Comparison of ENCODE assay signal across 12 cellular contexts in genomic region chr17:71828182-71828596, GRCh38.
DNase-seq lines count a peak whose midpoint lies in the region; ATAC-seq and TF ChIP-seq lines count a peak whose summit lies in the region.
"Had no signal": no experiment of that assay in that cellular context is flagged by ENCODE, and none has a peak within 500 bp of the region (broad histone marks: within the 10 kb centered on the region; RNA-seq: fewer than 3 reads in every experiment).

No MANE protein-coding gene starts in this region.

- H3K36me3 ChIP-seq in endodermal cell (ENCODE audit: control insufficient read depth, insufficient read depth, low read length) (no peaks in the 10 kb centered on the region), mucosa of descending colon (ENCODE audit: low read depth) (no peaks in the 10 kb centered on the region)
- H3K36me3 ChIP-seq: esophagus squamous epithelium, neutrophil had no signal

- no peaks in the 10 kb centered on the region for H3K36me3 Mint-ChIP-seq in endodermal cell (ENCODE audit: low read depth)
- H3K36me3 Mint-ChIP-seq in activated T-helper 1 cell treated with anti-CD3 and anti-CD28 coated beads, Interleukin-12 subunit alpha, Interleukin-12 subunit beta, Interleukin-2, Interleukin-4 antibody, amounts not matched to agents 30 ng/mL and 10 ng/mL and 1 ng/mL, durations not matched to agents 14 hours and 24 hours and 36 hours (ENCODE audit: low read depth), result no peaks in the 10 kb centered on the region

- DNase-seq in GM04504 (ENCODE audit: low read depth) (peak; percentile 24), NCI-H2171 treated with DMSO at 0.1 percent for 48 hours (lab: John Stamatoyannopoulos, UW) (peak; percentile 63), endodermal cell (peak; percentile 95), occipital lobe (lab: John Stamatoyannopoulos, UW) (peak; percentile 57), mucosa of descending colon (no peak), ureter (ENCODE audit: low spot score) (no peak)
- DNase-seq in activated T-helper 1 cell treated with anti-CD3 and anti-CD28 coated beads, Interleukin-12 subunit alpha, Interleukin-12 subunit beta, Interleukin-2, Interleukin-4 antibody, amounts not matched to agents 30 ng/mL and 10 ng/mL and 1 ng/mL, durations not matched to agents 14 hours and 24 hours and 36 hours (ENCODE audit: low spot score), result no peak
- DNase-seq: DMS79 treated with DMSO at 0.1 percent for 48 hours, esophagus squamous epithelium, MM.1S had no signal

- H3K4me1 ChIP-seq in endodermal cell (ENCODE audit: control insufficient read depth, insufficient read depth, low read length) (no peaks in the 10 kb centered on the region), mucosa of descending colon (ENCODE audit: low read depth) (no peaks in the 10 kb centered on the region)
- H3K4me1 ChIP-seq: esophagus squamous epithelium had no signal

- intact Hi-C loops in mucosa of descending colon (cut with DNase I, micrococcal nuclease), result no loop called here
- intact Hi-C loops in activated T-helper 1 cell treated with anti-CD3 and anti-CD28 coated beads, Interleukin-12 subunit alpha, Interleukin-12 subunit beta, Interleukin-2, Interleukin-4 antibody, amounts not matched to agents 30 ng/mL and 10 ng/mL and 1 ng/mL, durations not matched to agents 14 hours and 24 hours and 36 hours (cut with micrococcal nuclease), result no loop called here

- H3K4me3 ChIP-seq in endodermal cell (ENCODE audit: low read length) (no peak overlapping the region), mucosa of descending colon (no peak overlapping the region)
- H3K4me3 ChIP-seq: esophagus squamous epithelium had no signal

- H3K27ac ChIP-seq in endodermal cell (ENCODE audit: low read depth, low read length), result peak overlapping the region; percentile 97
- H3K27ac ChIP-seq: esophagus squamous epithelium, neutrophil had no signal

- H3K27me3 ChIP-seq in endodermal cell (ENCODE audit: control insufficient read depth, insufficient read depth, low read length, poor library complexity, severe bottlenecking), result peaks cover 24% of the 10 kb centered on the region
- H3K27me3 ChIP-seq: neutrophil had no signal

- H3K27ac Mint-ChIP-seq in endodermal cell, result no peak overlapping the region
- no peak overlapping the region for H3K27ac Mint-ChIP-seq in activated T-helper 1 cell treated with anti-CD3 and anti-CD28 coated beads, Interleukin-12 subunit alpha, Interleukin-12 subunit beta, Interleukin-2, Interleukin-4 antibody, amounts not matched to agents 30 ng/mL and 10 ng/mL and 1 ng/mL, durations not matched to agents 14 hours and 24 hours and 36 hours

- TF ChIP-seq CTCF in endodermal cell (conservative IDR thresholded peaks at IDR 0.05) (no peak), mucosa of descending colon (IDR thresholded peaks at IDR 0.05) (no peak)

- H3K4me1 Mint-ChIP-seq in endodermal cell, result no peaks in the 10 kb centered on the region
- no peaks in the 10 kb centered on the region for H3K4me1 Mint-ChIP-seq in activated T-helper 1 cell treated with anti-CD3 and anti-CD28 coated beads, Interleukin-12 subunit alpha, Interleukin-12 subunit beta, Interleukin-2, Interleukin-4 antibody, amounts not matched to agents 30 ng/mL and 10 ng/mL and 1 ng/mL, durations not matched to agents 14 hours and 24 hours and 36 hours (ENCODE audit: low read depth)

- H3K9ac ChIP-seq in endodermal cell (ENCODE audit: extremely low read depth, low read length, poor library complexity, severe bottlenecking), result no peak overlapping the region

- 0 to 25% methylated on average over 1 to 5 of the region's 5 CpGs for WGBS in endodermal cell (ENCODE audit: insufficient coverage in 1 of 2, insufficient read length in 1 of 2), 2 experiments

- H3K9me3 ChIP-seq in endodermal cell (ENCODE audit: control insufficient read depth, low read length) (no peaks in the 10 kb centered on the region), mucosa of descending colon (no peaks in the 10 kb centered on the region)
- H3K9me3 ChIP-seq: esophagus squamous epithelium, neutrophil had no signal

- peaks cover 14% of the 10 kb centered on the region for H3K27me3 Mint-ChIP-seq in endodermal cell (ENCODE audit: insufficient read depth)
- H3K27me3 Mint-ChIP-seq in activated T-helper 1 cell treated with anti-CD3 and anti-CD28 coated beads, Interleukin-12 subunit alpha, Interleukin-12 subunit beta, Interleukin-2, Interleukin-4 antibody, amounts not matched to agents 30 ng/mL and 10 ng/mL and 1 ng/mL, durations not matched to agents 14 hours and 24 hours and 36 hours (ENCODE audit: insufficient read depth), result no peaks in the 10 kb centered on the region

- ATAC-seq in mucosa of descending colon (no peak), HG03520 (IDR thresholded peaks at IDR 0.05; ENCODE audit: unreplicated experiment) (no peak)

- H3K4me3 Mint-ChIP-seq in endodermal cell, result no peak overlapping the region
- H3K4me3 Mint-ChIP-seq in activated T-helper 1 cell treated with anti-CD3 and anti-CD28 coated beads, Interleukin-12 subunit alpha, Interleukin-12 subunit beta, Interleukin-2, Interleukin-4 antibody, amounts not matched to agents 30 ng/mL and 10 ng/mL and 1 ng/mL, durations not matched to agents 14 hours and 24 hours and 36 hours, result no peak overlapping the region

- H3K9me3 Mint-ChIP-seq in endodermal cell, result peaks cover 3% of the 10 kb centered on the region
- H3K9me3 Mint-ChIP-seq in activated T-helper 1 cell treated with anti-CD3 and anti-CD28 coated beads, Interleukin-12 subunit alpha, Interleukin-12 subunit beta, Interleukin-2, Interleukin-4 antibody, amounts not matched to agents 30 ng/mL and 10 ng/mL and 1 ng/mL, durations not matched to agents 14 hours and 24 hours and 36 hours, result no peaks in the 10 kb centered on the region

Comparison
In these comparisons a context has a peak if more than half of its experiments do, and no peak if none do; other contexts are left out.
1. DNase-seq: peak in GM04504 (single experiment), NCI-H2171 treated with DMSO at 0.1 percent for 48 hours (single experiment), endodermal cell (single experiment) and occipital lobe (single experiment); none in mucosa of descending colon (0 of 3), activated T-helper 1 cell treated with anti-CD3 and anti-CD28 coated beads, Interleukin-12 subunit alpha, Interleukin-12 subunit beta, Interleukin-2, Interleukin-4 antibody, amounts not matched to agents 30 ng/mL and 10 ng/mL and 1 ng/mL, durations not matched to agents 14 hours and 24 hours and 36 hours (single experiment) and ureter (single experiment).